In the genomic region with DNA sequence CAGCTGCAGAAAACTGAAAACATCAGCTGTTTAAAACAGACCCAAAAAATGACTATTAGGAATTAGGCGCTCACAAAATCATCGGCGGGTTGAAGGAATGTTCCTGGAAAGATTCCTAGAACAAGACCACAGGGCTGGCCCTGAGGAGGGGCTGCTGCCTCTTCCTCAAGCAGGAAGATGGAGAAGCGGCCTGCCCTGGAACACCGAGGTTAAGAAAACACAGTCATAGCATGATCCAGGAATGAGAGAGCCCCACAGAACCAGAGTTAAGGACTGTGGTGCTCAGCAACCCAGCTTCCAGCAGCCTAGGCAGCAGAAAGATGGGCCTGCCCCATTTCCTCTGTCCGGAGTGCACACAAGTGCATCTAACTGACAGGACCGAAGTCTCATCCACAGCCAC, we compare ENCODE assay signal across 24 cellular contexts.
A peak's percentile ranks its signal among the peaks of the same experiment; 100 is the strongest.
DNase-seq lines count a peak whose midpoint lies in the region; TF ChIP-seq lines count a peak whose summit lies in the region.
"Had no signal": no experiment of that assay in that cellular context is flagged by ENCODE, and none has a peak within 500 bp of the region (broad histone marks: within the 10 kb centered on the region; RNA-seq: fewer than 3 reads in every experiment).

No MANE protein-coding gene starts in this region.

- peaks cover 3% of the 10 kb centered on the region for H3K27me3 Mint-ChIP-seq in nephron (ENCODE audit: low read depth)

- DNase-seq in AG08395 (ENCODE audit: low spot score) (peak; percentile 56), GM23248 (peak; percentile 55), cardiac fibroblast (ENCODE audit: low read depth in 2 of 2) (peak; percentile 65 to 70), retina (no peak), activated T-cell treated with anti-CD3 and anti-CD28 coated beads for 4 hours (no peak), NCI-H1092 treated with DMSO at 0.1 percent for 48 hours (lab: John Stamatoyannopoulos, UW) (no peak), DMS79 treated with DMSO at 0.1 percent for 48 hours (lab: John Stamatoyannopoulos, UW) (no peak)
- DNase-seq: activated CD4-positive, alpha-beta T cell treated with anti-CD3 and anti-CD28 coated beads for 36 hours; activated CD8-positive, alpha-beta memory T cell treated with anti-CD3 and anti-CD28 coated beads, Interleukin-2, amount 10 ng/mL, durations not matched to agents 7 days and 5 days; activated effector memory CD4-positive, alpha-beta T cell treated with anti-CD3 and anti-CD28 coated beads, Interleukin-2, amount 50 U/mL, for 16 hours; amniotic stem cell; COR-L47; GOT3; heart right ventricle; KBM-7; mesenchymal stem cell; NCI-H1417; NCI-H2171; OCI-M1; stimulated activated CD4-positive, alpha-beta T cell treated with anti-CD3 and anti-CD28 coated beads, Interleukin-2, amount 100 ng/mL, for 24 hours; uterus had no signal

- H3K9me2 ChIP-seq in GM23248 (ENCODE audit: insufficient read depth): no peaks in the 10 kb centered on the region

- peaks cover 3% of the 10 kb centered on the region for H3K9me3 Mint-ChIP-seq in nephron
- H3K9me3 Mint-ChIP-seq: dendritic cell treated with granulocyte-macrophage colony-stimulating factor and Interleukin-4, amounts not matched to agents 40 ng/mL and 50 ng/mL, for 4 days; neural crest cell had no signal

- H3K36me3 Mint-ChIP-seq in nephron (ENCODE audit: low read depth): no peaks in the 10 kb centered on the region
- H3K36me3 Mint-ChIP-seq: activated CD8-positive, alpha-beta memory T cell treated with anti-CD3 and anti-CD28 coated beads, Interleukin-2, amount 10 ng/mL, durations not matched to agents 7 days and 5 days had no signal

- WGBS in GM23248 (ENCODE audit: low coverage in 1 of 2, low lambda C conversion rate in 2 of 2, missing lambda C conversion rate in 2 of 2), 2 experiments: 29 to 35% methylated on average over 7 of the region's 7 CpGs

- no peak for TF ChIP-seq CTCF in cardiac fibroblast (IDR thresholded peaks at IDR 0.05; ENCODE audit: low read depth, low read length)
- no peak for TF ChIP-seq CTCF in nephron (IDR thresholded peaks at IDR 0.05; ENCODE audit: unreplicated experiment in 3 of 3)

- no peaks in the 10 kb centered on the region for H3K36me3 ChIP-seq in GM23248 (ENCODE audit: low read depth)
- H3K36me3 ChIP-seq: heart right ventricle, uterus had no signal

- H2AFZ ChIP-seq in GM23248: peak overlapping the region; percentile 13; the same call in 1 of the 2 replicates

- in situ Hi-C loops in GM23248 (cut with MboI): no loop called here

- peak overlapping the region in 2 of 3 experiments; percentile 73 to 78 for H3K27ac Mint-ChIP-seq in nephron
- H3K27ac Mint-ChIP-seq: activated CD4-positive, alpha-beta T cell treated with anti-CD3 and anti-CD28 coated beads for 36 hours; activated CD8-positive, alpha-beta memory T cell treated with anti-CD3 and anti-CD28 coated beads, Interleukin-2, amount 10 ng/mL, durations not matched to agents 7 days and 5 days; dendritic cell treated with granulocyte-macrophage colony-stimulating factor and Interleukin-4, amounts not matched to agents 40 ng/mL and 50 ng/mL, for 4 days had no signal

- H3K4me1 ChIP-seq in GM23248 (ENCODE audit: insufficient read depth): peaks cover 21% of the 10 kb centered on the region
- H3K4me1 ChIP-seq: uterus had no signal

- H3K9ac ChIP-seq in GM23248: no peak overlapping the region

- H4K20me1 ChIP-seq in GM23248 (ENCODE audit: insufficient read depth): no peaks in the 10 kb centered on the region

- H3K4me3 Mint-ChIP-seq in nephron: no peak overlapping the region
- H3K4me3 Mint-ChIP-seq: activated CD4-positive, alpha-beta T cell treated with anti-CD3 and anti-CD28 coated beads for 36 hours; activated CD8-positive, alpha-beta memory T cell treated with anti-CD3 and anti-CD28 coated beads, Interleukin-2, amount 10 ng/mL, durations not matched to agents 7 days and 5 days; dendritic cell treated with granulocyte-macrophage colony-stimulating factor and Interleukin-4, amounts not matched to agents 40 ng/mL and 50 ng/mL, for 4 days; neural crest cell had no signal

- H3F3A ChIP-seq in GM23248 (ENCODE audit: insufficient read depth): peaks cover 28% of the 10 kb centered on the region

- H3K4me1 Mint-ChIP-seq in nephron: peaks cover 51% of the 10 kb centered on the region
- H3K4me1 Mint-ChIP-seq: activated CD4-positive, alpha-beta T cell treated with anti-CD3 and anti-CD28 coated beads for 36 hours; activated CD8-positive, alpha-beta memory T cell treated with anti-CD3 and anti-CD28 coated beads, Interleukin-2, amount 10 ng/mL, durations not matched to agents 7 days and 5 days had no signal

- H3K79me2 ChIP-seq in GM23248 (ENCODE audit: insufficient read depth): no peaks in the 10 kb centered on the region

- H3K27ac ChIP-seq in GM23248: no peak overlapping the region; the same call in 1 of the 2 replicates
- H3K27ac ChIP-seq: uterus had no signal

- H3K27me3 ChIP-seq in GM23248 (replicated peaks; ENCODE audit: insufficient read depth): no peaks in the 10 kb centered on the region
- H3K27me3 ChIP-seq: heart right ventricle, uterus had no signal

- no peak overlapping the region for H3K4me3 ChIP-seq in GM23248
- no peak overlapping the region for H3K4me3 ChIP-seq in cardiac fibroblast (replicated peaks in 1 of 2; ENCODE audit: low read depth in 2 of 2, low read length in 2 of 2)
- H3K4me3 ChIP-seq: heart right ventricle, uterus had no signal

- H3K9me3 ChIP-seq in GM23248 (ENCODE audit: low read depth): no peaks in the 10 kb centered on the region
- H3K9me3 ChIP-seq: heart right ventricle, uterus had no signal

- no peak overlapping the region for H3K4me2 ChIP-seq in GM23248 (ENCODE audit: unreplicated experiment)

Comparison
In these comparisons a context has a peak if more than half of its experiments do, and no peak if none do; other contexts are left out.
1. DNase-seq: peak in AG08395 (single experiment), GM23248 (single experiment) and cardiac fibroblast (2 of 2); none in retina (single experiment), activated T-cell treated with anti-CD3 and anti-CD28 coated beads for 4 hours (single experiment), NCI-H1092 treated with DMSO at 0.1 percent for 48 hours (single experiment) and DMS79 treated with DMSO at 0.1 percent for 48 hours (single experiment).